ENCODE assay signal across 35 cellular contexts in genomic region chr7:154987571-154987970, GRCh38.
"Had no signal": no experiment of that assay in that cellular context is flagged by ENCODE, and none has a peak within 500 bp of the region (broad histone marks: within the 10 kb centered on the region; RNA-seq: fewer than 3 reads in every experiment).

No MANE protein-coding gene starts in this region.

- H3K27me3 ChIP-seq: ascending aorta, cardiac muscle cell, Peyer's patch had no signal

- ATAC-seq: activated CD8-positive, alpha-beta T cell treated with anti-CD3 and anti-CD28 coated beads for 36 hours; PC-3; SK-N-SH treated with all-trans-retinoic acid at 6 μM for 48 hours; T-cell had no signal

- H3K27ac Mint-ChIP-seq: activated B cell treated with CpG ODN at 0.5 μM for 24 hours; activated CD8-positive, alpha-beta T cell treated with anti-CD3 and anti-CD28 coated beads for 36 hours; activated naive CD4-positive, alpha-beta T cell treated with anti-CD3 and anti-CD28 coated beads, Interleukin-2, amount 10 ng/mL, durations not matched to agents 7 days and 5 days; activated naive CD8-positive, alpha-beta T cell treated with anti-CD3 and anti-CD28 coated beads, Interleukin-2, amount 10 ng/mL, durations not matched to agents 7 days and 5 days; T-cell had no signal

- DNase-seq: activated B cell treated with CpG ODN at 0.5 μM for 24 hours; activated CD4-positive, alpha-beta T cell treated with anti-CD3 and anti-CD28 coated beads for 4 hours; activated CD4-positive, alpha-beta T cell treated with anti-CD3 and anti-CD28 coated beads, Interleukin-2, amount 50 U/mL, for 4 hours; activated CD4-positive, CD25-positive, alpha-beta regulatory T cell treated with anti-CD3 and anti-CD28 coated beads, Interleukin-2, amount 50 U/mL, for 72 hours; activated CD8-positive, alpha-beta T cell treated with anti-CD3 and anti-CD28 coated beads for 36 hours; activated effector memory CD4-positive, alpha-beta T cell treated with Interleukin-2 at 50 U/mL for 16 hours; activated naive CD4-positive, alpha-beta T cell treated with anti-CD3 and anti-CD28 coated beads, Interleukin-2, amount 10 ng/mL, durations not matched to agents 7 days and 5 days; activated naive CD8-positive, alpha-beta T cell treated with anti-CD3 and anti-CD28 coated beads, Interleukin-2, amount 10 ng/mL, durations not matched to agents 7 days and 5 days; activated T-cell treated with anti-CD3 and anti-CD28 coated beads, Interleukin-2, amount 50 U/mL, for 1 hour; amygdala; Kasumi-1; KG1; MM.1S; MV-4-11; NCI-H1092; NCI-H1417; NCI-H146; NCI-H187; NCI-H2029 treated with DMSO at 0.1 percent for 48 hours; NCI-H2171 treated with DMSO at 0.1 percent for 48 hours; NCI-H2227 treated with DMSO at 0.1 percent for 48 hours; NCI-H524 treated with DMSO at 0.1 percent for 48 hours; NK-92 treated with Interleukin-12 subunit alpha and Interleukin-12 subunit beta, amount 100 ng/mL, for 24 hours; PC-3; Peyer's patch; RPMI8226; SIG-M5; T-cell; T-helper 2 cell; T-helper 9 cell had no signal

- H3K9me3 Mint-ChIP-seq: activated B cell treated with CpG ODN at 0.5 μM for 24 hours; activated CD8-positive, alpha-beta T cell treated with anti-CD3 and anti-CD28 coated beads for 36 hours; activated naive CD4-positive, alpha-beta T cell treated with anti-CD3 and anti-CD28 coated beads, Interleukin-2, amount 10 ng/mL, durations not matched to agents 7 days and 5 days; activated naive CD8-positive, alpha-beta T cell treated with anti-CD3 and anti-CD28 coated beads, Interleukin-2, amount 10 ng/mL, durations not matched to agents 7 days and 5 days; central memory CD8-positive, alpha-beta T cell; T-cell had no signal

- H3K27ac ChIP-seq: ascending aorta, cardiac muscle cell, Peyer's patch, VCaP had no signal

- H3K27me3 Mint-ChIP-seq: activated B cell treated with CpG ODN at 0.5 μM for 24 hours; activated CD8-positive, alpha-beta T cell treated with anti-CD3 and anti-CD28 coated beads for 36 hours; activated naive CD4-positive, alpha-beta T cell treated with anti-CD3 and anti-CD28 coated beads, Interleukin-2, amount 10 ng/mL, durations not matched to agents 7 days and 5 days; activated naive CD8-positive, alpha-beta T cell treated with anti-CD3 and anti-CD28 coated beads, Interleukin-2, amount 10 ng/mL, durations not matched to agents 7 days and 5 days; central memory CD8-positive, alpha-beta T cell; T-cell had no signal

- H3K4me1 ChIP-seq: ascending aorta, Peyer's patch had no signal

- H3K4me3 ChIP-seq: ascending aorta, cardiac muscle cell, Peyer's patch had no signal

- H3K4me3 Mint-ChIP-seq: activated B cell treated with CpG ODN at 0.5 μM for 24 hours; activated CD8-positive, alpha-beta T cell treated with anti-CD3 and anti-CD28 coated beads for 36 hours; activated naive CD4-positive, alpha-beta T cell treated with anti-CD3 and anti-CD28 coated beads, Interleukin-2, amount 10 ng/mL, durations not matched to agents 7 days and 5 days; activated naive CD8-positive, alpha-beta T cell treated with anti-CD3 and anti-CD28 coated beads, Interleukin-2, amount 10 ng/mL, durations not matched to agents 7 days and 5 days; central memory CD8-positive, alpha-beta T cell; T-cell had no signal

- H3K4me1 Mint-ChIP-seq: activated B cell treated with CpG ODN at 0.5 μM for 24 hours; activated naive CD4-positive, alpha-beta T cell treated with anti-CD3 and anti-CD28 coated beads, Interleukin-2, amount 10 ng/mL, durations not matched to agents 7 days and 5 days had no signal

- H3K9me3 ChIP-seq: ascending aorta, Peyer's patch had no signal
